20 cellular contexts compared by ENCODE assay signal in the genomic region with DNA sequence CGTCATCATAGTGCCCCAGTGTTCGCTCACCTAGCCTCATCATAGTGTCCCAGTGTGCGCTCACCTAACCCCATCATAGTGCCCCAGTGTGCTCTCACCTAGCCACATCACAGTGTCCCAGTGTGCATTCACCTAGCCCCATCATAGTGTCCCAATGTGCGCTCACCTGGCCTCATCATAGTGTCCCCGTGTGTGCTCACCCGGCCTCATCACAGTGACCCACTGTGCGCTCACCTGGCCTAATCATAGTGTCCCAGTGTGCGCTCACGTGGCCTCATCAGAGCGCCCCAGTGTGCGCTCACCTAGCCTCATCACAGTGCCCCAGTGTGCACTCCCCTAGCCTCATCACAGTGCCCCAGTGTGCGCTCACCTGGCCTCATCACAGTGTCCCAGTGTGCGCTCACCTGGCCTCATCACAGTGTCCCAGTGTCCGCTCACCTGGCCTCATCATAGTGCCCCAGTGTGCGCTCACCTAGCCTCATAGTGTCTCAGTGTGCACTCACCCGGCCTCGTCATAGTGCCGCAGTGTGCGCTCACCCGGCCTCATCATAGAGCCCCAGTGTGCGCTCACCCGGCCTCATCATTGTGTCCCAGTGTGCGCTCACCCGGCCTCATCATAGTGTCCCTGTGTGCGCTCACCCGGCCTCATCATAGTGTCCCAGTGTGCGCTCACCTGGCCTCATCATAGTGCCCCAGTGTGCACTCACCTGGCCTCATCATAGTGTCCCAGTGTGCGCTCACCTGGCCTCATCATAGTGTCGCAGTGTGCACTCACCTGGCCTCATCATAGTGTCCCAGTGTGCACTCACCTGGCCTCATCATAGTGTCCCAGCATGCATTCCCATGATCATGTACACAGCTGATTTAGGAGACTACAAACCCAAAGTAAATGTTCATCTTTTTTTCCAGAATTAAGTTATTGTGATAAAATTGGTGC.
"Had no signal": no experiment of that assay in that cellular context is flagged by ENCODE, and none has a peak within 500 bp of the region (broad histone marks: within the 10 kb centered on the region; RNA-seq: fewer than 3 reads in every experiment).

No MANE protein-coding gene starts in this region.

- H3K9me3 Mint-ChIP-seq: activated naive CD4-positive, alpha-beta T cell treated with anti-CD3 and anti-CD28 coated beads, Interleukin-2, amount 50 U/mL, for 24 hours; T-helper 1 cell treated with Interleukin-12 subunit alpha and Interleukin-12 subunit beta and Interleukin-4 antibody, amounts not matched to agents 30 μg/mL and 1 μg/mL, for 36 hours; WTC11 had no signal

- H3K4me3 Mint-ChIP-seq: activated CD8-positive, alpha-beta T cell treated with anti-CD3 and anti-CD28 coated beads, Interleukin-2, amount 10 ng/mL, durations not matched to agents 7 days and 5 days; activated naive CD4-positive, alpha-beta T cell treated with anti-CD3 and anti-CD28 coated beads, Interleukin-2, amount 50 U/mL, for 24 hours; T-helper 1 cell treated with Interleukin-12 subunit alpha and Interleukin-12 subunit beta and Interleukin-4 antibody, amounts not matched to agents 30 μg/mL and 1 μg/mL, for 36 hours; WTC11 had no signal

- H3K4me3 ChIP-seq: breast epithelium, Peyer's patch, SJSA1 had no signal

- H3K4me1 Mint-ChIP-seq: WTC11 had no signal

- H3K27me3 ChIP-seq: breast epithelium, Peyer's patch, SJSA1 had no signal

- H3K27ac ChIP-seq: breast epithelium, Peyer's patch, SJSA1 had no signal

- H3K27ac Mint-ChIP-seq: activated CD8-positive, alpha-beta T cell treated with anti-CD3 and anti-CD28 coated beads, Interleukin-2, amount 10 ng/mL, durations not matched to agents 7 days and 5 days; T-helper 1 cell treated with Interleukin-12 subunit alpha and Interleukin-12 subunit beta and Interleukin-4 antibody, amounts not matched to agents 30 μg/mL and 1 μg/mL, for 36 hours; WTC11 had no signal

- H3K36me3 ChIP-seq: breast epithelium had no signal

- H3K27me3 Mint-ChIP-seq: activated naive CD4-positive, alpha-beta T cell treated with anti-CD3 and anti-CD28 coated beads, Interleukin-2, amount 50 U/mL, for 24 hours had no signal

- H3K9me3 ChIP-seq: breast epithelium, Peyer's patch, SJSA1 had no signal

- DNase-seq: activated CD4-positive, alpha-beta T cell treated with anti-CD3 and anti-CD28 coated beads, Interleukin-2, amount 50 U/mL, for 4 hours; activated CD4-positive, CD25-positive, alpha-beta regulatory T cell treated with anti-CD3 and anti-CD28 coated beads, Interleukin-2, amount 50 U/mL, for 72 hours; activated CD8-positive, alpha-beta memory T cell treated with anti-CD3 and anti-CD28 coated beads, Interleukin-2, amount 50 U/mL, for 48 hours; activated T-cell treated with anti-CD3 and anti-CD28 coated beads, Interleukin-2, amount 50 U/mL, for 1 hour; aorta; NCI-H1105 treated with DMSO at 0.1 percent for 48 hours; NCI-H1436 treated with DMSO at 0.1 percent for 48 hours; NCI-H187; NCI-H2081; NCI-H510A treated with DMSO at 0.1 percent for 48 hours; NCI-H69; Peyer's patch; SHP77; T-helper 9 cell had no signal
